Comparison of ENCODE assay signal across 8 cellular contexts in the genomic region with DNA sequence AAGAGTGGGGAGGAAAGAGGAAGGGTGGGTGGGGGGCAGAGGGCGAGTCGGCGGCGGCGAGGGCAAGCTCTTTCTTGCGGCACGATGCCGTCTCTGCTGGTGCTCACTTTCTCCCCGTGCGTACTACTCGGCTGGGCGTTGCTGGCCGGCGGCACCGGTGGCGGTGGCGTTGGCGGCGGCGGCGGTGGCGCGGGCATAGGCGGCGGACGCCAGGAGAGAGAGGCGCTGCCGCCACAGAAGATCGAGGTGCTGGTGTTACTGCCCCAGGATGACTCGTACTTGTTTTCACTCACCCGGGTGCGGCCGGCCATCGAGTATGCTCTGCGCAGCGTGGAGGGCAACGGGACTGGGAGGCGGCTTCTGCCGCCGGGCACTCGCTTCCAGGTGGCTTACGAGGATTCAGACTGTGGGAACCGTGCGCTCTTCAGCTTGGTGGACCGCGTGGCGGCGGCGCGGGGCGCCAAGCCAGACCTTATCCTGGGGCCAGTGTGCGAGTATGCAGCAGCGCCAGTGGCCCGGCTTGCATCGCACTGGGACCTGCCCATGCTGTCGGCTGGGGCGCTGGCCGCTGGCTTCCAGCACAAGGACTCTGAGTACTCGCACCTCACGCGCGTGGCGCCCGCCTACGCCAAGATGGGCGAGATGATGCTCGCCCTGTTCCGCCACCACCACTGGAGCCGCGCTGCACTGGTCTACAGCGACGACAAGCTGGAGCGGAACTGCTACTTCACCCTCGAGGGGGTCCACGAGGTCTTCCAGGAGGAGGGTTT. TPM values are rescaled to one million over a fixed set of nuclear protein-coding genes. Genes with fewer than 3 reads are reported as not detected.
DNase-seq lines count a peak whose midpoint lies in the region; ATAC-seq and TF ChIP-seq lines count a peak whose summit lies in the region.

No MANE protein-coding gene starts in this region.

- H3K4me3 ChIP-seq in cardiac fibroblast (replicated peaks in 1 of 2; ENCODE audit: low read depth in 2 of 2, low read length in 2 of 2) (peak overlapping the region; percentile 41 to 64), lower lobe of right lung (peak overlapping the region; percentile 74), upper lobe of right lung (peak overlapping the region; percentile 67)

- DNase-seq in activated T-cell treated with anti-CD3 and anti-CD28 coated beads, Interleukin-2, amount 50 U/mL, for 4 hours: no peak
- DNase-seq in activated T-cell treated with anti-CD3 and anti-CD28 coated beads, Interleukin-2, amount 50 U/mL, for 1 hour: no peak
- peak; percentile 30 to 61 for DNase-seq in cardiac fibroblast (ENCODE audit: low read depth in 2 of 2)
- peak; percentile 54 for DNase-seq in lower lobe of right lung
- no peak for DNase-seq in upper lobe of right lung
- DNase-seq in COLO829 (ENCODE audit: low spot score): no peak

- H3K36me3 ChIP-seq in lower lobe of right lung (no peaks in the 10 kb centered on the region), upper lobe of right lung (no peaks in the 10 kb centered on the region)

- intact Hi-C loops in lower lobe of right lung (cut with DNase I): no loop called here
- intact Hi-C loops in upper lobe of right lung (cut with DNase I): loop anchor here (10.0 kb wide), 1 partner anchor 133 kb away; no protein-coding TSS in a partner anchor

- no peaks in the 10 kb centered on the region for H3K9me3 Mint-ChIP-seq in activated T-cell treated with anti-CD3 and anti-CD28 coated beads, Interleukin-2, amount 50 U/mL, for 4 hours

- H3K4me1 ChIP-seq in lower lobe of right lung (peaks cover 35% of the 10 kb centered on the region), upper lobe of right lung (peaks cover 28% of the 10 kb centered on the region)

- H3K4me1 Mint-ChIP-seq in activated T-cell treated with anti-CD3 and anti-CD28 coated beads, Interleukin-2, amount 50 U/mL, for 4 hours (ENCODE audit: low read depth): peaks cover 25% of the 10 kb centered on the region

- no peak overlapping the region for H3K4me3 Mint-ChIP-seq in activated T-cell treated with anti-CD3 and anti-CD28 coated beads, Interleukin-2, amount 50 U/mL, for 4 hours

- no peaks in the 10 kb centered on the region for H3K36me3 Mint-ChIP-seq in activated T-cell treated with anti-CD3 and anti-CD28 coated beads, Interleukin-2, amount 50 U/mL, for 4 hours (ENCODE audit: insufficient read depth)

- no peak for TF ChIP-seq CTCF in cardiac fibroblast (IDR thresholded peaks at IDR 0.05; ENCODE audit: low read depth, low read length)
- no peak for TF ChIP-seq CTCF in lower lobe of right lung (IDR thresholded peaks at IDR 0.05)
- no peak for TF ChIP-seq CTCF in upper lobe of right lung (IDR thresholded peaks at IDR 0.05)

- ATAC-seq in activated T-cell treated with anti-CD3 and anti-CD28 coated beads, Interleukin-2, amount 50 U/mL, for 4 hours: peak; percentile 8 to 12
- ATAC-seq in lower lobe of right lung: peak; percentile 34 to 35
- peak; percentile 12 for ATAC-seq in upper lobe of right lung
- no peak for ATAC-seq in HG02759 (IDR thresholded peaks at IDR 0.05; ENCODE audit: unreplicated experiment)
- ATAC-seq in GM19463 (IDR thresholded peaks at IDR 0.05; ENCODE audit: unreplicated experiment): no peak

- H3K27ac ChIP-seq in lower lobe of right lung: peak overlapping the region; percentile 57
- H3K27ac ChIP-seq in upper lobe of right lung: peak overlapping the region; percentile 72

- H3K9me3 ChIP-seq in lower lobe of right lung (no peaks in the 10 kb centered on the region), upper lobe of right lung (no peaks in the 10 kb centered on the region)

- H3K27me3 Mint-ChIP-seq in activated T-cell treated with anti-CD3 and anti-CD28 coated beads, Interleukin-2, amount 50 U/mL, for 4 hours (ENCODE audit: low read depth): peaks cover 63% of the 10 kb centered on the region

- H3K27me3 ChIP-seq in lower lobe of right lung (ENCODE audit: low read depth): peaks cover 38% of the 10 kb centered on the region
- H3K27me3 ChIP-seq in upper lobe of right lung: peaks cover 26% of the 10 kb centered on the region

RNA-seq across cellular contexts. Expression of a gene that starts 0.8 kb away (rescaled TPM):
- total RNA-seq in activated T-cell treated with anti-CD3 and anti-CD28 coated beads, Interleukin-2, amount 50 U/mL, for 4 hours: under 1 TPM in 2 of 3 donors, not detected in 1; 0.05 to 0.08 TPM
- total RNA-seq in lower lobe of right lung (35.8 TPM), upper lobe of right lung (87.2 TPM)

Comparison
In these comparisons a context has a peak if more than half of its experiments do, and no peak if none do; other contexts are left out.
1. ATAC-seq: peak in activated T-cell treated with anti-CD3 and anti-CD28 coated beads, Interleukin-2, amount 50 U/mL, for 4 hours (2 of 2), lower lobe of right lung (2 of 2) and upper lobe of right lung (single experiment); none in HG02759 (single experiment) and GM19463 (single experiment).
2. DNase-seq: peak in cardiac fibroblast (2 of 2) and lower lobe of right lung (single experiment); none in activated T-cell treated with anti-CD3 and anti-CD28 coated beads, Interleukin-2, amount 50 U/mL, for 4 hours (single experiment), activated T-cell treated with anti-CD3 and anti-CD28 coated beads, Interleukin-2, amount 50 U/mL, for 1 hour (single experiment), upper lobe of right lung (single experiment) and COLO829 (single experiment).
3. RNA of a gene that starts 0.8 kb away (total RNA-seq): 87.2 TPM in upper lobe of right lung (single experiment) and 35.8 TPM in lower lobe of right lung (single experiment); 0.05 to 0.08 TPM in activated T-cell treated with anti-CD3 and anti-CD28 coated beads, Interleukin-2, amount 50 U/mL, for 4 hours; every median in the first group is over 10 times any median in the second.
4. Peak in every context shown above with its lines, with median percentiles within 50 percentile points of each other: H3K4me3 ChIP-seq.